23 cellular contexts compared by ENCODE assay signal in the genomic region with DNA sequence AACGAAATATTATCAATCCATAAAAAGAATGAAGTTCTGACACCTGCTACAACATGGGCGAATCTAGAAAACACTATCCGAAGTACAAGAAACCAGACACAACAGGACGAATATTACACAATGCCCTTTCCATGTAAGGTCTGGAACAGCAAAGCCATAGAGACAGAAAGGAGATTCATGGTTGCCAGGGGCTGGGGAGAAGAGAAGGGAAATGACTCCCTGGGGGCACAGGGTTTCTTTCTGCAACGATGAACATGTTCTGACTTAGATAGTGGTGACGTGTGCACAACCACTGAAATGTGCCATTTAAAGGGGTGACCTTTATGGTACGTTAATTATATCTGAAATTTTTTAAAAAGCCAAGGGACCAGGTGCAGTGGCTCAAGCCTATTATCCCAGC. TPM values are rescaled to one million over a fixed set of nuclear protein-coding genes. Genes with fewer than 3 reads are reported as not detected.
"Had no signal": no experiment of that assay in that cellular context is flagged by ENCODE, and none has a peak within 500 bp of the region (broad histone marks: within the 10 kb centered on the region; RNA-seq: fewer than 3 reads in every experiment).

No MANE protein-coding gene starts in this region.

- ATAC-seq: activated CD4-positive, CD25-positive, alpha-beta regulatory T cell treated with anti-CD3 and anti-CD28 coated beads, Interleukin-2, amount 50 U/mL, for 24 hours; esophagus mucosa; gastroesophageal sphincter; natural killer cell; upper lobe of right lung had no signal

- DNase-seq: activated CD4-positive, alpha-beta memory T cell treated with anti-CD3 and anti-CD28 coated beads, Interleukin-2, amount 10 ng/mL, durations not matched to agents 7 days and 5 days; activated CD4-positive, alpha-beta T cell treated with anti-CD3 and anti-CD28 coated beads, Interleukin-2, amount 10 ng/mL, durations not matched to agents 24 days and 14 days; activated effector memory CD4-positive, alpha-beta T cell treated with anti-CD3 and anti-CD28 coated beads, Interleukin-2, amount 50 U/mL, for 16 hours; brain microvascular endothelial cell; effector memory CD4-positive, alpha-beta T cell; head of caudate nucleus; hypothalamus; left ventricle myocardium inferior; midbrain; natural killer cell; ovary; stimulated activated CD4-positive, alpha-beta T cell treated with anti-CD3 and anti-CD28 coated beads, Interleukin-4, amount 100 ng/mL, for 4 hours; substantia nigra; thyroid gland; upper lobe of right lung had no signal

- H3K27ac ChIP-seq: ascending aorta, brain microvascular endothelial cell, gastroesophageal sphincter, left ventricle myocardium inferior, neutrophil, ovary, prostate gland, right atrium auricular region, thyroid gland, upper lobe of right lung, VCaP had no signal

- H3K27me3 ChIP-seq: ascending aorta, brain microvascular endothelial cell, gastroesophageal sphincter, neutrophil, ovary, right atrium auricular region, thyroid gland, upper lobe of right lung had no signal

- H3K4me1 ChIP-seq: ascending aorta, gastroesophageal sphincter, left ventricle myocardium inferior, prostate gland, right atrium auricular region, thyroid gland, upper lobe of right lung had no signal

RNA-seq across cellular contexts. Expression of a gene that starts 28.3 kb away (rescaled TPM):
- total RNA-seq: activated CD4-positive, alpha-beta memory T cell treated with anti-CD3 and anti-CD28 coated beads, Interleukin-2, amount 10 ng/mL, durations not matched to agents 7 days and 5 days; activated CD4-positive, alpha-beta T cell treated with anti-CD3 and anti-CD28 coated beads, Interleukin-2, amount 10 ng/mL, durations not matched to agents 24 days and 14 days; ascending aorta; gastroesophageal sphincter; left ventricle myocardium inferior; natural killer cell had no signal

RNA-seq across cellular contexts. Expression of a gene that starts 48.9 kb away (rescaled TPM):
- total RNA-seq: activated CD4-positive, alpha-beta memory T cell treated with anti-CD3 and anti-CD28 coated beads, Interleukin-2, amount 10 ng/mL, durations not matched to agents 7 days and 5 days; activated CD4-positive, alpha-beta T cell treated with anti-CD3 and anti-CD28 coated beads, Interleukin-2, amount 10 ng/mL, durations not matched to agents 24 days and 14 days; natural killer cell had no signal
